10 cellular contexts compared by ENCODE assay signal in genomic region chr20:37543828-37544227, GRCh38. TPM values are rescaled to one million over a fixed set of nuclear protein-coding genes. Genes with fewer than 3 reads are reported as not detected.
A peak's percentile ranks its signal among the peaks of the same experiment; 100 is the strongest.
DNase-seq lines count a peak whose midpoint lies in the region; ATAC-seq, FAIRE-seq and TF ChIP-seq lines count a peak whose summit lies in the region.
"Had no signal": no experiment of that assay in that cellular context is flagged by ENCODE, and none has a peak within 500 bp of the region (broad histone marks: within the 10 kb centered on the region; RNA-seq: fewer than 3 reads in every experiment).

No MANE protein-coding gene starts in this region.

- H3K36me3 ChIP-seq in IMR-90 (ENCODE audit: control insufficient read depth, insufficient read depth, low read length) (no peaks in the 10 kb centered on the region), keratinocyte (ENCODE audit: control insufficient read depth in 2 of 2, extremely low read depth in 1 of 2, insufficient read depth in 2 of 2, low read length in 2 of 2) (no peaks in the 10 kb centered on the region)
- no peaks in the 10 kb centered on the region for H3K36me3 ChIP-seq in CD8-positive, alpha-beta memory T cell (ENCODE audit: insufficient read depth, low read length)

- H3K27me3 ChIP-seq in IMR-90 (ENCODE audit: control insufficient read depth, insufficient read depth, low read length) (peaks cover 4% of the 10 kb centered on the region), keratinocyte (ENCODE audit: control insufficient read depth, extremely low read depth, insufficient read depth, low read length) (peaks cover 7% of the 10 kb centered on the region)
- H3K27me3 ChIP-seq in CD8-positive, alpha-beta memory T cell (ENCODE audit: insufficient read depth, low read length, poor library complexity, severe bottlenecking): no peaks in the 10 kb centered on the region

- TF ChIP-seq RAD21 in IMR-90 (IDR thresholded peaks at IDR 0.05; ENCODE audit: low read length): peak; percentile 36; the same call in 1 of the 2 replicates

- H3K4me2 ChIP-seq in IMR-90 (ENCODE audit: low read depth, low read length) (no peak overlapping the region), keratinocyte (ENCODE audit: control insufficient read depth, extremely low read depth, insufficient read depth, low read depth, low read length) (no peak overlapping the region)

- no peak overlapping the region for H2BK5ac ChIP-seq in IMR-90 (ENCODE audit: low read depth, low read length, poor library complexity, severe bottlenecking)

- H4K20me1 ChIP-seq in IMR-90 (ENCODE audit: insufficient read depth, low read length) (no peaks in the 10 kb centered on the region), keratinocyte (ENCODE audit: control insufficient read depth, extremely low read depth, insufficient read depth, low read length) (no peaks in the 10 kb centered on the region)

- no peak overlapping the region for H3K14ac ChIP-seq in IMR-90 (replicated peaks; ENCODE audit: low read depth, low read length)

- H3K9me1 ChIP-seq in IMR-90 (ENCODE audit: insufficient read depth, low read length): no peaks in the 10 kb centered on the region
- no peaks in the 10 kb centered on the region for H3K9me1 ChIP-seq in keratinocyte (ENCODE audit: control insufficient read depth, extremely low read depth, insufficient read depth, low read length)

- H3K36me3 Mint-ChIP-seq in Calu3 (ENCODE audit: insufficient read depth, unreplicated experiment): no peaks in the 10 kb centered on the region
- H3K36me3 Mint-ChIP-seq in CD8-positive, alpha-beta memory T cell: no peaks in the 10 kb centered on the region

- no peak overlapping the region for H2BK15ac ChIP-seq in IMR-90 (ENCODE audit: low read depth, low read length)

- H3K4me1 Mint-ChIP-seq in Calu3 (ENCODE audit: low read depth, unreplicated experiment): peaks cover 9% of the 10 kb centered on the region
- no peaks in the 10 kb centered on the region for H3K4me1 Mint-ChIP-seq in CD8-positive, alpha-beta memory T cell

- intact Hi-C loops in Calu3 (cut with micrococcal nuclease; ENCODE audit: unreplicated experiment): no loop called here
- intact Hi-C loops in IMR-90 (cut with micrococcal nuclease): no loop called here

- ATAC-seq in IMR-90 (ENCODE audit: low read depth) (peak; percentile 91), GM21786 (IDR thresholded peaks at IDR 0.05; ENCODE audit: unreplicated experiment) (no peak), HG03520 (IDR thresholded peaks at IDR 0.05; ENCODE audit: unreplicated experiment) (no peak)

- in situ Hi-C loops in IMR-90 (cut with MboI; ENCODE audit: low sequenced_read_pairs): no loop called here

- no peak for TF ChIP-seq POLR2A in IMR-90 (IDR thresholded peaks at IDR 0.05; ENCODE audit: low read depth, low read length)

- no peak overlapping the region for H2AK9ac ChIP-seq in IMR-90 (replicated peaks; ENCODE audit: low read depth, low read length, poor library complexity)

- CTCF ChIA-PET in Calu3 (lab: Charles Lee) (interaction anchor here (0.6 to 1.5 kb wide), 6 partner anchors 9 to 449 kb away, joined by 3 to 5 read pairs (median 4); no protein-coding TSS in a partner anchor), IMR-90 (lab: Yijun Ruan, JAX) (interaction anchor here (0.7 kb wide), 2 partner anchors 137 to 249 kb away, joined by 3 read pairs; no protein-coding TSS in a partner anchor)
- CTCF ChIA-PET in CD8-positive, alpha-beta memory T cell (lab: Charles Lee): no interaction called here

- H3K18ac ChIP-seq in IMR-90 (ENCODE audit: low read depth, low read length): no peak overlapping the region

- TF ChIP-seq CTCF in Calu3 (IDR thresholded peaks at IDR 0.05; ENCODE audit: unreplicated experiment) (peak; percentile 42), IMR-90 (conservative IDR thresholded peaks at IDR 0.05; ENCODE audit: low read depth, low read length) (peak; percentile 53), WI38 (IDR thresholded peaks at IDR 0.05; ENCODE audit: low read depth, low read length) (peak; percentile 30; the same call in 1 of the 2 replicates), keratinocyte (optimal IDR thresholded peaks at IDR 0.05 in 1 of 3, IDR thresholded peaks at IDR 0.05 in 1 of 3, conservative IDR thresholded peaks at IDR 0.05 in 1 of 3; ENCODE audit: extremely low read depth in 1 of 3, insufficient read depth in 2 of 3, low read length in 3 of 3) (peak; percentile 33 to 48 (median 43))

- H3K4me3 ChIP-seq in IMR-90 (ENCODE audit: insufficient read depth, low read depth, low read length) (no peak overlapping the region), WI38 (ENCODE audit: low read depth, low read length) (no peak overlapping the region), keratinocyte (ENCODE audit: control insufficient read depth in 2 of 3, extremely low read depth in 1 of 3, insufficient read depth in 2 of 3, low read depth in 1 of 3, low read length in 3 of 3) (no peak overlapping the region)
- no peak overlapping the region for H3K4me3 ChIP-seq in CD8-positive, alpha-beta memory T cell (ENCODE audit: low read length)

- peak; percentile 52 for FAIRE-seq in keratinocyte (lab: Jason Lieb, UNC)
- FAIRE-seq: RCC 7860 had no signal

- H3K9me3 Mint-ChIP-seq in Calu3 (ENCODE audit: low read depth, unreplicated experiment): no peaks in the 10 kb centered on the region
- H3K9me3 Mint-ChIP-seq in CD8-positive, alpha-beta memory T cell: no peaks in the 10 kb centered on the region

- peaks cover 15% of the 10 kb centered on the region for H3K27me3 Mint-ChIP-seq in Calu3 (ENCODE audit: unreplicated experiment)
- peaks cover 7 to 14% of the 10 kb centered on the region in 2 donors for H3K27me3 Mint-ChIP-seq in CD8-positive, alpha-beta memory T cell

- dilution Hi-C loops in IMR-90 (cut with HindIII; ENCODE audit: low sequenced_read_pairs, unreplicated experiment) (no loop called here), keratinocyte (cut with MboI; ENCODE audit: extremely low pct_ligation_motif_present, low sequenced_read_pairs) (no loop called here)

- H3K4ac ChIP-seq in IMR-90 (ENCODE audit: low read depth, low read length): no peak overlapping the region

- no peaks in the 10 kb centered on the region for H3K79me1 ChIP-seq in IMR-90 (ENCODE audit: low read depth in 1 of 2, low read length in 2 of 2)

- H2BK20ac ChIP-seq in IMR-90 (ENCODE audit: low read depth, low read length): no peak overlapping the region

- H3K9ac ChIP-seq in IMR-90 (ENCODE audit: low read depth, low read length) (no peak overlapping the region), keratinocyte (ENCODE audit: control insufficient read depth, extremely low read depth, insufficient read depth, low read length) (no peak overlapping the region)

- H2AFZ ChIP-seq in IMR-90 (replicated peaks; ENCODE audit: low read length, poor library complexity) (no peak overlapping the region), keratinocyte (ENCODE audit: control insufficient read depth, low read length) (no peak overlapping the region)

- H4K91ac ChIP-seq in IMR-90 (ENCODE audit: insufficient read depth, low read depth, low read length): no peak overlapping the region

- no peak overlapping the region for H2BK120ac ChIP-seq in IMR-90 (ENCODE audit: low read depth, low read length)

- H2AK5ac ChIP-seq in IMR-90 (ENCODE audit: low read depth, low read length): no peak overlapping the region

- no peak overlapping the region for H4K8ac ChIP-seq in IMR-90 (ENCODE audit: low read depth in 2 of 2, low read length in 2 of 2)

- H3K27ac Mint-ChIP-seq in Calu3 (ENCODE audit: unreplicated experiment): no peak overlapping the region
- no peak overlapping the region for H3K27ac Mint-ChIP-seq in CD8-positive, alpha-beta memory T cell

- peak; percentile 32 for DNase-seq in Calu3
- peak; percentile 54 for DNase-seq in IMR-90
- DNase-seq in keratinocyte (ENCODE audit: low read depth, low spot score): no peak
- no peak for DNase-seq in CD8-positive, alpha-beta memory T cell
- no peak for DNase-seq in activated T-cell treated with anti-CD3 and anti-CD28 coated beads for 4 hours
- DNase-seq: stimulated activated CD4-positive, alpha-beta T cell treated with anti-CD3 and anti-CD28 coated beads, Interleukin-15, amount 100 ng/mL, for 24 hours had no signal

- no peak overlapping the region for H3K56ac ChIP-seq in IMR-90 (ENCODE audit: extremely low read depth, insufficient read depth, low read length)

- WGBS in IMR-90 (ENCODE audit: extremely low coverage in 2 of 2, insufficient read length in 1 of 2), 2 experiments: 33% methylated on average over 1 of the region's 3 CpGs; no CpG with 5 or more reads in 1 of the 2 experiments

- no peak overlapping the region for H3K4me3 Mint-ChIP-seq in Calu3 (ENCODE audit: low read depth, unreplicated experiment)
- no peak overlapping the region for H3K4me3 Mint-ChIP-seq in CD8-positive, alpha-beta memory T cell

- H3K4me1 ChIP-seq in IMR-90 (ENCODE audit: control insufficient read depth, insufficient read depth, low read length) (no peaks in the 10 kb centered on the region), keratinocyte (ENCODE audit: control insufficient read depth, extremely low read depth, insufficient read depth, low read length) (no peaks in the 10 kb centered on the region)
- H3K4me1 ChIP-seq in CD8-positive, alpha-beta memory T cell (ENCODE audit: insufficient read depth, low read length): no peaks in the 10 kb centered on the region

- H4K5ac ChIP-seq in IMR-90 (ENCODE audit: low read depth, low read length): no peak overlapping the region

- H3K27ac ChIP-seq in IMR-90 (ENCODE audit: insufficient read depth, low read length) (no peak overlapping the region), keratinocyte (ENCODE audit: control insufficient read depth, insufficient read depth, low read length) (no peak overlapping the region)
- H3K27ac ChIP-seq in CD8-positive, alpha-beta memory T cell (ENCODE audit: low read depth, low read length): no peak overlapping the region

- BruUV-seq in Calu3 (replicated peaks; lab: Mats Ljungman, UMichigan): no TSS peak
- BruUV-seq in IMR-90 (replicated peaks; lab: Mats Ljungman, UMichigan): no TSS peak

- H3K9me3 ChIP-seq in IMR-90 (ENCODE audit: control insufficient read depth, insufficient read depth, low read length) (no peaks in the 10 kb centered on the region), keratinocyte (ENCODE audit: control insufficient read depth, low read depth, low read length) (no peaks in the 10 kb centered on the region)
- no peaks in the 10 kb centered on the region for H3K9me3 ChIP-seq in CD8-positive, alpha-beta memory T cell (ENCODE audit: low read length)

- no peaks in the 10 kb centered on the region for H3K79me2 ChIP-seq in keratinocyte (ENCODE audit: control insufficient read depth, insufficient read depth, low read length)

- POLR2A ChIA-PET in IMR-90 (lab: Charles Lee; ENCODE audit: unreplicated experiment): no interaction called here
- POLR2A ChIA-PET in CD8-positive, alpha-beta memory T cell (lab: Charles Lee): no interaction called here

- H3K23ac ChIP-seq in IMR-90 (ENCODE audit: low read depth, low read length): no peak overlapping the region

RNA-seq across cellular contexts. Expression of gene BLCAP, which starts 16.2 kb away (rescaled TPM):
- total RNA-seq in Calu3 (2022) (90.4 and 114 TPM in 2 replicates), IMR-90 (2012; rRNA removed) (17.7 and 23.3 TPM in 2 replicates)
- polyA plus RNA-seq in IMR-90 (2012; rRNA removed) (65.6 and 67.3 TPM in 2 replicates), keratinocyte (187 to 209 TPM (median 202 TPM) in 3 replicates)
- polyA plus RNA-seq in IMR-90 (2012; cell fraction: cytosol; rRNA removed): 46.2 and 50.5 TPM in 2 replicates
- 35.5 and 80.8 TPM in 2 replicates for polyA plus RNA-seq in IMR-90 (2012; cell fraction: nucleus; rRNA removed; ENCODE audit: low replicate concordance)
- polyA plus RNA-seq in keratinocyte (2011; ENCODE audit: low read depth): 23.8 TPM
- polyA plus RNA-seq in keratinocyte (2011; cell fraction: cytosol; rRNA removed): 190 and 252 TPM in 2 replicates
- 312 and 336 TPM in 2 replicates for polyA plus RNA-seq in keratinocyte (2011; cell fraction: nucleus; rRNA removed)
- polyA plus RNA-seq in keratinocyte (2012; ENCODE audit: low replicate concordance): 89.5 and 97.4 TPM in 2 replicates
- 142 to 211 TPM (median 205 TPM) in 3 replicates for polyA minus RNA-seq in keratinocyte
- 147 TPM for polyA minus RNA-seq in keratinocyte (2011; cell fraction: cytosol; rRNA and poly(A)+ RNA removed)
- 87.6 and 138 TPM in 2 replicates for polyA minus RNA-seq in keratinocyte (2011; cell fraction: nucleus; rRNA and poly(A)+ RNA removed)
- total RNA-seq in CD8-positive, alpha-beta memory T cell: 10 to 100 TPM; 37.5 to 40.9 TPM
- 74.7 TPM for polyA plus RNA-seq in CD8-positive, alpha-beta memory T cell

RNA-seq across cellular contexts. Expression of gene NNAT, which starts 22.8 kb away (rescaled TPM):
- not detected in 2 replicates for total RNA-seq in Calu3 (2022)
- total RNA-seq in IMR-90 (2012; rRNA removed): 2.0 and 2.8 TPM in 2 replicates
- polyA plus RNA-seq in IMR-90 (2012; rRNA removed): 6.5 and 8.2 TPM in 2 replicates
- polyA plus RNA-seq in IMR-90 (2012; cell fraction: cytosol; rRNA removed): 5.9 and 12.0 TPM in 2 replicates
- 3.6 and 4.7 TPM in 2 replicates for polyA plus RNA-seq in IMR-90 (2012; cell fraction: nucleus; rRNA removed; ENCODE audit: low replicate concordance)
- polyA plus RNA-seq in keratinocyte: 0.44 to 0.95 TPM (median 0.79 TPM) in 3 replicates
- polyA plus RNA-seq in keratinocyte (2011; ENCODE audit: low read depth): not detected
- polyA plus RNA-seq in keratinocyte (2011; cell fraction: cytosol; rRNA removed): 0.36 and 0.43 TPM in 2 replicates
- 0.22 TPM in 1 of 2 replicates, not detected in the other for polyA plus RNA-seq in keratinocyte (2011; cell fraction: nucleus; rRNA removed)
- 1.4 and 1.9 TPM in 2 replicates for polyA plus RNA-seq in keratinocyte (2012; ENCODE audit: low replicate concordance)
- polyA minus RNA-seq in keratinocyte: 0.54 to 0.79 TPM (median 0.73 TPM) in 3 replicates
- polyA minus RNA-seq in keratinocyte (2011; cell fraction: cytosol; rRNA and poly(A)+ RNA removed): not detected
- polyA minus RNA-seq in keratinocyte (2011; cell fraction: nucleus; rRNA and poly(A)+ RNA removed): not detected in 2 replicates
- under 1 TPM in 1 of 2 experiments, not detected in 1; 0.33 TPM for total RNA-seq in CD8-positive, alpha-beta memory T cell
- polyA plus RNA-seq in CD8-positive, alpha-beta memory T cell: not detected

Comparison
In these comparisons a context has a peak if more than half of its experiments do, and no peak if none do; other contexts are left out.
1. DNase-seq: peak in Calu3 (single experiment) and IMR-90 (single experiment); none in keratinocyte (single experiment), CD8-positive, alpha-beta memory T cell (0 of 5) and activated T-cell treated with anti-CD3 and anti-CD28 coated beads for 4 hours (single experiment).
2. Peak in every context shown above with its lines, with median percentiles within 50 percentile points of each other: CTCF ChIP-seq.